In genomic region chr6:6766230-6766905, GRCh38 we compare ENCODE assay signal across 19 cellular contexts.
"Had no signal": no experiment of that assay in that cellular context is flagged by ENCODE, and none has a peak within 500 bp of the region (broad histone marks: within the 10 kb centered on the region; RNA-seq: fewer than 3 reads in every experiment).

No MANE protein-coding gene starts in this region.

- H3K4me3 ChIP-seq: breast epithelium, heart left ventricle, spleen, stomach, testis had no signal

- DNase-seq: activated CD4-positive, alpha-beta T cell treated with anti-CD3 and anti-CD28 coated beads, Interleukin-2, amount 50 U/mL, for 4 hours; activated CD4-positive, CD25-positive, alpha-beta regulatory T cell treated with anti-CD3 and anti-CD28 coated beads, Interleukin-2, amount 50 U/mL, for 72 hours; activated naive CD4-positive, alpha-beta T cell treated with anti-CD3 and anti-CD28 coated beads for 36 hours; activated naive CD8-positive, alpha-beta T cell treated with anti-CD3 and anti-CD28 coated beads, Interleukin-2, amount 50 U/mL, for 24 hours; activated T-cell treated with anti-CD3 and anti-CD28 coated beads for 4 hours; aorta; dermis blood vessel endothelial cell; effector memory CD8-positive, alpha-beta T cell; foreskin melanocyte; heart left ventricle; left colon; natural killer cell; spleen; stimulated activated CD4-positive, alpha-beta T cell treated with anti-CD3 and anti-CD28 coated beads, Interleukin-1b, Interleukin-23, amount 100 ng/mL, for 48 hours; stomach; T-helper 9 cell; testis had no signal

- ATAC-seq: activated naive CD8-positive, alpha-beta T cell treated with anti-CD3 and anti-CD28 coated beads, Interleukin-2, amount 50 U/mL, for 24 hours; effector memory CD8-positive, alpha-beta T cell; heart left ventricle; left colon; natural killer cell; sciatic nerve had no signal

- H3K4me1 ChIP-seq: breast epithelium, spleen, stomach, testis had no signal

- H3K9me3 ChIP-seq: breast epithelium, heart left ventricle, spleen, stomach, testis had no signal

- H3K36me3 ChIP-seq: breast epithelium, heart left ventricle, spleen, stomach had no signal

- H3K27me3 ChIP-seq: breast epithelium, heart left ventricle, spleen, stomach, testis had no signal

- H3K27ac ChIP-seq: breast epithelium, spleen, stomach, testis had no signal
